In genomic region chr19:52369463-52370340, GRCh38 we compare ENCODE assay signal across 9 cellular contexts.
DNase-seq lines count a peak whose midpoint lies in the region; ATAC-seq and TF ChIP-seq lines count a peak whose summit lies in the region.
"Had no signal": no experiment of that assay in that cellular context is flagged by ENCODE, and none has a peak within 500 bp of the region (broad histone marks: within the 10 kb centered on the region; RNA-seq: fewer than 3 reads in every experiment).

Gene ZNF880 (plus strand): TSS chr19:52369923. CDS start chr19:52369966, 43 bp downstream.

- ATAC-seq in HG03520 (IDR thresholded peaks at IDR 0.05; ENCODE audit: unreplicated experiment): no peak
- ATAC-seq: HCT116 had no signal

- H3K4me3 ChIP-seq in AG10803 (ENCODE audit: low read length): peak within 1 kb of the TSS; percentile 93
- peak within 1 kb of the TSS; percentile 72 for H3K4me3 ChIP-seq in coronary artery

- H3K27ac ChIP-seq in coronary artery: peak within 1 kb of the TSS; percentile 85 to 89

- TF ChIP-seq CTCF in AG10803 (conservative IDR thresholded peaks at IDR 0.05; ENCODE audit: low read length): peak; percentile 13; the same call in 1 of the 2 replicates
- TF ChIP-seq CTCF in GM20000 (IDR thresholded peaks at IDR 0.05; ENCODE audit: extremely low read depth, missing control alignments): no peak
- no peak for TF ChIP-seq CTCF in coronary artery (IDR thresholded peaks at IDR 0.05)

- DNase-seq in AG10803 (ENCODE audit: low read depth) (peak; percentile 88), GM20000 (ENCODE audit: low spot score) (peak; percentile 80), NCI-H1930 (lab: John Stamatoyannopoulos, UW) (peak; percentile 95 to 97), coronary artery (ENCODE audit: low spot score) (peak; percentile 91), kidney tubule cell (ENCODE audit: low spot score) (peak; percentile 88)
- DNase-seq in activated CD4-positive, alpha-beta T cell treated with anti-CD3 and anti-CD28 coated beads, Interleukin-2, amount 50 U/mL, for 1 hour: peak; percentile 88
- peak; percentile 73 to 86 for DNase-seq in stimulated activated CD4-positive, alpha-beta T cell treated with anti-CD3 and anti-CD28 coated beads, Interleukin-1b, Interleukin-23, amount 100 ng/mL, for 1 hour (ENCODE audit: low read depth in 2 of 2)
